In the genomic region with DNA sequence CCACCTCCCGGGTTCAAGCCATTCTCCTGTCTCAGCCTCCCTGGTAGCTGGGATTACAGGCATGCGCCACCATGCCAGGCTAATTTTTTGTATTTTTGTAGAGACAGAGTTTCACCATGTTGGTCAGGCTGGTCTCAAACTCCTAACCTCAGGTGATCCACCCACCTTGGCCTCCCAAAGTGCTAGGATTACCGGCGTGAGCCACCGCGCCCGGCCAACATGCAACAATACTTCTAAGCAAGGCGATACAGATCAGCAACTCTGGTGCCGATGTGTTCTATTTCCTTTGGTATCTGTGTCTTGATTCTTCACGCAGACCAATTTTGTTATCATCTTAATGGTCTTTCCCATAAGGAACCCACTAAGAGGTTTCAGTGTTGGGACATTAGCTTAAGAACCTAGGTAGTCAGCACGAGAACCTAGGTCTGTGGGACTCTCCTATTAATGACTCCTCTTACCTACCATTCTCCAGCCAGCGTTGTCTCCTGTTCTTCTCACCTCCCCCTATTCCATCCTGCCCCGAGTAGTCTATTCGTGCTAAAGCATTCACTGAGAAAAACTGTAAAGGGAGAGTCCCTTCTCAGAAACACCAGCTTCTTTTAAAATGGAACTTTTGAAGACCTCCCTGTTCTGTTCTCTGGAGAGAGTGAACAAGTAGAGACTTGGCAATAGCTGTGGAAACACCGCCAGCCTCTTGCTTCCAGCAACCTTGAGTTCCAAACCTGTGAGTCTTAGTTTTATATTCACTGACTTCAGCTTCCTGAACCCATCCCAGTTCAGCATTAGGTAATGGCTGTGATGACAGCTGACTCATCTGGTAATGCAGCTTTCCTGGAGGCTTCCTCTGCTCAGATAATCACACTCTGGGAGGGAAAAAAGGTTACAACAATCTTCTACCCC, we compare ENCODE assay signal across 1 cellular context.
TF ChIP-seq lines count a peak whose summit lies in the region.

No MANE protein-coding gene starts in this region.

TF ChIP-seq in SK-N-SH treated with all-trans-retinoic acid at 6 μM for 48 hours, 23 proteins besides CTCF, POLR2A, EP300 and RAD21 (continued from another document):
- TF ChIP-seq, protein P1, sequence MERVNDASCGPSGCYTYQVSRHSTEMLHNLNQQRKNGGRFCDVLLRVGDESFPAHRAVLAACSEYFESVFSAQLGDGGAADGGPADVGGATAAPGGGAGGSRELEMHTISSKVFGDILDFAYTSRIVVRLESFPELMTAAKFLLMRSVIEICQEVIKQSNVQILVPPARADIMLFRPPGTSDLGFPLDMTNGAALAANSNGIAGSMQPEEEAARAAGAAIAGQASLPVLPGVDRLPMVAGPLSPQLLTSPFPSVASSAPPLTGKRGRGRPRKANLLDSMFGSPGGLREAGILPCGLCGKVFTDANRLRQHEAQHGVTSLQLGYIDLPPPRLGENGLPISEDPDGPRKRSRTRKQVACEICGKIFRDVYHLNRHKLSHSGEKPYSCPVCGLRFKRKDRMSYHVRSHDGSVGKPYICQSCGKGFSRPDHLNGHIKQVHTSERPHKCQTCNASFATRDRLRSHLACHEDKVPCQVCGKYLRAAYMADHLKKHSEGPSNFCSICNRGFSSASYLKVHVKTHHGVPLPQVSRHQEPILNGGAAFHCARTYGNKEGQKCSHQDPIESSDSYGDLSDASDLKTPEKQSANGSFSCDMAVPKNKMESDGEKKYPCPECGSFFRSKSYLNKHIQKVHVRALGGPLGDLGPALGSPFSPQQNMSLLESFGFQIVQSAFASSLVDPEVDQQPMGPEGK (CRISPR knock-in tag; IDR thresholded peaks at IDR 0.05; ENCODE audit: borderline replicate concordance) = peak; percentile 12; the same call in 1 of the 2 replicates
- TF ChIP-seq, protein P2, sequence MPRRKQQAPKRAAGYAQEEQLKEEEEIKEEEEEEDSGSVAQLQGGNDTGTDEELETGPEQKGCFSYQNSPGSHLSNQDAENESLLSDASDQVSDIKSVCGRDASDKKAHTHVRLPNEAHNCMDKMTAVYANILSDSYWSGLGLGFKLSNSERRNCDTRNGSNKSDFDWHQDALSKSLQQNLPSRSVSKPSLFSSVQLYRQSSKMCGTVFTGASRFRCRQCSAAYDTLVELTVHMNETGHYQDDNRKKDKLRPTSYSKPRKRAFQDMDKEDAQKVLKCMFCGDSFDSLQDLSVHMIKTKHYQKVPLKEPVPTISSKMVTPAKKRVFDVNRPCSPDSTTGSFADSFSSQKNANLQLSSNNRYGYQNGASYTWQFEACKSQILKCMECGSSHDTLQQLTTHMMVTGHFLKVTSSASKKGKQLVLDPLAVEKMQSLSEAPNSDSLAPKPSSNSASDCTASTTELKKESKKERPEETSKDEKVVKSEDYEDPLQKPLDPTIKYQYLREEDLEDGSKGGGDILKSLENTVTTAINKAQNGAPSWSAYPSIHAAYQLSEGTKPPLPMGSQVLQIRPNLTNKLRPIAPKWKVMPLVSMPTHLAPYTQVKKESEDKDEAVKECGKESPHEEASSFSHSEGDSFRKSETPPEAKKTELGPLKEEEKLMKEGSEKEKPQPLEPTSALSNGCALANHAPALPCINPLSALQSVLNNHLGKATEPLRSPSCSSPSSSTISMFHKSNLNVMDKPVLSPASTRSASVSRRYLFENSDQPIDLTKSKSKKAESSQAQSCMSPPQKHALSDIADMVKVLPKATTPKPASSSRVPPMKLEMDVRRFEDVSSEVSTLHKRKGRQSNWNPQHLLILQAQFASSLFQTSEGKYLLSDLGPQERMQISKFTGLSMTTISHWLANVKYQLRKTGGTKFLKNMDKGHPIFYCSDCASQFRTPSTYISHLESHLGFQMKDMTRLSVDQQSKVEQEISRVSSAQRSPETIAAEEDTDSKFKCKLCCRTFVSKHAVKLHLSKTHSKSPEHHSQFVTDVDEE (CRISPR knock-in tag; IDR thresholded peaks at IDR 0.05) = no peak
